In genomic region chr12:107402041-107403022, GRCh38 we compare ENCODE assay signal across 8 cellular contexts.
DNase-seq lines count a peak whose midpoint lies in the region; ATAC-seq and TF ChIP-seq lines count a peak whose summit lies in the region.

No MANE protein-coding gene starts in this region.

- H3K27ac ChIP-seq in endodermal cell (ENCODE audit: low read depth, low read length) = no peak overlapping the region
- H3K27ac ChIP-seq in osteoblast (ENCODE audit: low read depth, low read length) = no peak overlapping the region
- no peak overlapping the region for H3K27ac ChIP-seq in vagina

- H3K4me2 ChIP-seq in osteoblast (ENCODE audit: insufficient read depth, low read length) = no peak overlapping the region

- peak overlapping the region; percentile 70 for H2AFZ ChIP-seq in osteoblast (ENCODE audit: low read length)

- H3K4me1 ChIP-seq in endodermal cell (ENCODE audit: control insufficient read depth, insufficient read depth, low read length) (no peaks in the 10 kb centered on the region), osteoblast (ENCODE audit: insufficient read depth, low read length) (peaks cover 5% of the 10 kb centered on the region), vagina (no peaks in the 10 kb centered on the region)

- no peak overlapping the region for H3K4me3 ChIP-seq in endodermal cell (ENCODE audit: low read length)
- no peak overlapping the region for H3K4me3 ChIP-seq in osteoblast (ENCODE audit: insufficient read depth, low read length)
- H3K4me3 ChIP-seq in vagina = no peak overlapping the region

- no peaks in the 10 kb centered on the region for H3K9me3 Mint-ChIP-seq in endodermal cell

- TF ChIP-seq CTCF in endodermal cell (conservative IDR thresholded peaks at IDR 0.05) (peak; percentile 89), osteoblast (IDR thresholded peaks at IDR 0.05; ENCODE audit: extremely low read depth, low read depth, low read length) (peak; percentile 81), vagina (IDR thresholded peaks at IDR 0.05) (peak in 2 of 3 experiments; percentile 13 to 30)

- H3K27me3 ChIP-seq in endodermal cell (ENCODE audit: control insufficient read depth, insufficient read depth, low read length, poor library complexity, severe bottlenecking) = no peaks in the 10 kb centered on the region
- no peaks in the 10 kb centered on the region for H3K27me3 ChIP-seq in osteoblast (ENCODE audit: insufficient read depth, low read length)
- no peaks in the 10 kb centered on the region for H3K27me3 ChIP-seq in vagina

- H3K36me3 ChIP-seq in endodermal cell (ENCODE audit: control insufficient read depth, insufficient read depth, low read length) (no peaks in the 10 kb centered on the region), osteoblast (ENCODE audit: insufficient read depth, low read length) (no peaks in the 10 kb centered on the region), vagina (no peaks in the 10 kb centered on the region)

- no peak overlapping the region for H3K4me3 Mint-ChIP-seq in endodermal cell

- no peaks in the 10 kb centered on the region for H3K9me3 ChIP-seq in endodermal cell (ENCODE audit: control insufficient read depth, low read length)
- no peaks in the 10 kb centered on the region for H3K9me3 ChIP-seq in osteoblast (ENCODE audit: low read depth, low read length)
- no peaks in the 10 kb centered on the region for H3K9me3 ChIP-seq in vagina

- H3K9ac ChIP-seq in endodermal cell (ENCODE audit: extremely low read depth, low read length, poor library complexity, severe bottlenecking) = no peak overlapping the region

- intact Hi-C loops in vagina (cut with DNase I) = no loop called here

- H4K20me1 ChIP-seq in osteoblast (ENCODE audit: insufficient read depth, low read length) = no peaks in the 10 kb centered on the region

- ATAC-seq in GM21576 (IDR thresholded peaks at IDR 0.05; ENCODE audit: unreplicated experiment) = no peak

- TF ChIP-seq POLR2A in vagina (IDR thresholded peaks at IDR 0.05) = no peak

- no peaks in the 10 kb centered on the region for H3K79me2 ChIP-seq in osteoblast (ENCODE audit: insufficient read depth, low read length)

- DNase-seq in CD1c-positive myeloid dendritic cell (ENCODE audit: extremely low spot score) = peak; percentile 58
- peak; percentile 70 for DNase-seq in H4 (ENCODE audit: low spot score)
- DNase-seq in NCI-H82 (lab: John Stamatoyannopoulos, UW) = peak; percentile 88
- DNase-seq in activated CD8-positive, alpha-beta memory T cell treated with anti-CD3 and anti-CD28 coated beads for 1 hour (ENCODE audit: extremely low read depth in 1 of 2, low read depth in 1 of 2) = peak; percentile 16 to 20
- peak; percentile 97 for DNase-seq in endodermal cell
- DNase-seq in osteoblast (ENCODE audit: insufficient read length, low spot score, missing footprints) = no peak
- no peak for DNase-seq in vagina (ENCODE audit: extremely low spot score in 2 of 2)

- peaks cover 2% of the 10 kb centered on the region for H3K27me3 Mint-ChIP-seq in endodermal cell (ENCODE audit: insufficient read depth)

- no peak overlapping the region for H3K27ac Mint-ChIP-seq in endodermal cell

- peaks cover 3% of the 10 kb centered on the region for H3K4me1 Mint-ChIP-seq in endodermal cell

- WGBS in endodermal cell (ENCODE audit: insufficient coverage in 1 of 2, insufficient read length in 1 of 2), 2 experiments = 60 to 61% methylated on average over 4 to 5 of the region's 5 CpGs

- H3K36me3 Mint-ChIP-seq in endodermal cell (ENCODE audit: low read depth) = no peaks in the 10 kb centered on the region

Comparison
In these comparisons a context has a peak if more than half of its experiments do, and no peak if none do; other contexts are left out.
1. DNase-seq: peak in CD1c-positive myeloid dendritic cell (single experiment), H4 (single experiment), NCI-H82 (single experiment), activated CD8-positive, alpha-beta memory T cell treated with anti-CD3 and anti-CD28 coated beads for 1 hour (2 of 2) and endodermal cell (single experiment); none in osteoblast (single experiment) and vagina (0 of 2).
2. CTCF ChIP-seq: peak in every context shown above with its lines; median percentile 89 in endodermal cell; 81 in osteoblast; 22 in vagina.